8 cellular contexts compared by ENCODE assay signal in genomic region chr2:113757059-113757657, GRCh38. TPM values are rescaled to one million over a fixed set of nuclear protein-coding genes. Genes with fewer than 3 reads are reported as not detected.
DNase-seq lines count a peak whose midpoint lies in the region; ATAC-seq and TF ChIP-seq lines count a peak whose summit lies in the region.

No MANE protein-coding gene starts in this region.

- peaks cover 18% of the 10 kb centered on the region for H3K4me1 ChIP-seq in muscle layer of colon (ENCODE audit: insufficient read depth, low read length)

- no peaks in the 10 kb centered on the region for H3K9me3 ChIP-seq in CD4-positive, alpha-beta T cell (ENCODE audit: control insufficient read depth, low read length)
- H3K9me3 ChIP-seq in MG63 (no peaks in the 10 kb centered on the region), muscle layer of colon (ENCODE audit: low read length) (no peaks in the 10 kb centered on the region)

- H3K4me3 ChIP-seq in MG63: peak overlapping the region; percentile 97
- H3K4me3 ChIP-seq in muscle layer of colon (ENCODE audit: low read depth in 1 of 2, low read length in 2 of 2): peak overlapping the region; percentile 85 to 88

- peak overlapping the region; percentile 91 for H3K9ac ChIP-seq in muscle layer of colon (ENCODE audit: low read length)

- H3K27ac ChIP-seq in CD4-positive, alpha-beta T cell (ENCODE audit: low read depth, low read length): peak overlapping the region; percentile 84
- peak overlapping the region; percentile 59 for H3K27ac ChIP-seq in muscle layer of colon (ENCODE audit: low read depth, low read length)

- H3K36me3 Mint-ChIP-seq in CD4-positive, alpha-beta T cell (ENCODE audit: low read depth): peaks cover 32% of the 10 kb centered on the region
- H3K36me3 Mint-ChIP-seq in central memory CD8-positive, alpha-beta T cell (ENCODE audit: insufficient read depth): peaks cover 18% of the 10 kb centered on the region

- TF ChIP-seq CTCF in CD4-positive, alpha-beta T cell (IDR thresholded peaks at IDR 0.05): no peak

- CTCF ChIA-PET in CD4-positive, alpha-beta T cell (lab: Charles Lee): interaction anchor here (1.1 to 1.3 kb wide), 2 partner anchors 153 kb away, joined by 5 to 6 read pairs; no protein-coding TSS in a partner anchor

- no peaks in the 10 kb centered on the region for H3K27me3 ChIP-seq in CD4-positive, alpha-beta T cell (ENCODE audit: control insufficient read depth, insufficient read depth, low read length)
- H3K27me3 ChIP-seq in MG63 (no peaks in the 10 kb centered on the region), muscle layer of colon (ENCODE audit: control insufficient read depth in 1 of 2, insufficient read depth in 2 of 2, low read length in 2 of 2) (no peaks in the 10 kb centered on the region)

- peak in 1 of 10 experiments; percentile 3 for DNase-seq in CD4-positive, alpha-beta T cell
- DNase-seq in MG63: no peak
- DNase-seq in central memory CD8-positive, alpha-beta T cell (ENCODE audit: low spot score in 2 of 2): no peak
- DNase-seq in middle frontal gyrus (ENCODE audit: extremely low spot score, low spot score): no peak
- DNase-seq in NCI-H1694 (lab: John Stamatoyannopoulos, UW): no peak
- DNase-seq in NCI-H526 (lab: John Stamatoyannopoulos, UW): no peak

- intact Hi-C loops in CD4-positive, alpha-beta T cell (cut with DNase I, micrococcal nuclease): loop anchor here (2.0 to 5.0 kb wide), 3 partner anchors 120 to 134 kb away; partner anchors contain the start of gene ACTR3 (in 1 of the 2)

- peak overlapping the region; percentile 94 for H3K4me3 Mint-ChIP-seq in CD4-positive, alpha-beta T cell
- H3K4me3 Mint-ChIP-seq in central memory CD8-positive, alpha-beta T cell: peak overlapping the region; percentile 88

- H3K36me3 ChIP-seq in MG63 (peaks cover 6% of the 10 kb centered on the region), muscle layer of colon (ENCODE audit: insufficient read depth, low read length) (no peaks in the 10 kb centered on the region)

- POLR2A ChIA-PET in CD4-positive, alpha-beta T cell (lab: Charles Lee): interaction anchor here (0.7 to 2.5 kb wide), 16 partner anchors 19 to 583 kb away, joined by 3 to 48 read pairs (median 3); partner anchors contain the start of genes ACTR3 and PSD4

- H3K4me1 Mint-ChIP-seq in CD4-positive, alpha-beta T cell (ENCODE audit: low read depth): peaks cover 33% of the 10 kb centered on the region
- H3K4me1 Mint-ChIP-seq in central memory CD8-positive, alpha-beta T cell: peaks cover 16% of the 10 kb centered on the region

- ATAC-seq in CD4-positive, alpha-beta T cell (ENCODE audit: poor library complexity): peak; percentile 35
- peak; percentile 30 for ATAC-seq in central memory CD8-positive, alpha-beta T cell (replicated peaks; ENCODE audit: extremely low read depth, poor library complexity, severe bottlenecking)
- no peak for ATAC-seq in HG02852 (IDR thresholded peaks at IDR 0.05; ENCODE audit: unreplicated experiment)

- no peaks in the 10 kb centered on the region for H3K27me3 Mint-ChIP-seq in CD4-positive, alpha-beta T cell
- H3K27me3 Mint-ChIP-seq in central memory CD8-positive, alpha-beta T cell: no peaks in the 10 kb centered on the region

- no peaks in the 10 kb centered on the region for H3K9me3 Mint-ChIP-seq in CD4-positive, alpha-beta T cell
- no peaks in the 10 kb centered on the region for H3K9me3 Mint-ChIP-seq in central memory CD8-positive, alpha-beta T cell

- peak overlapping the region; percentile 95 for H3K27ac Mint-ChIP-seq in CD4-positive, alpha-beta T cell
- H3K27ac Mint-ChIP-seq in central memory CD8-positive, alpha-beta T cell (ENCODE audit: low read depth): peak overlapping the region; percentile 98

RNA-seq across cellular contexts. Expression of gene SLC35F5, which starts 0.7 kb away (rescaled TPM):
- 10 to 100 TPM; 18.3 to 19.2 TPM for total RNA-seq in CD4-positive, alpha-beta T cell
- total RNA-seq in MG63 (2014; rRNA removed; shearing (Covaris generic); ENCODE audit: low replicate concordance): 61.1 and 66.1 TPM in 2 replicates
